Comparison of ENCODE assay signal across 8 cellular contexts in the genomic region with DNA sequence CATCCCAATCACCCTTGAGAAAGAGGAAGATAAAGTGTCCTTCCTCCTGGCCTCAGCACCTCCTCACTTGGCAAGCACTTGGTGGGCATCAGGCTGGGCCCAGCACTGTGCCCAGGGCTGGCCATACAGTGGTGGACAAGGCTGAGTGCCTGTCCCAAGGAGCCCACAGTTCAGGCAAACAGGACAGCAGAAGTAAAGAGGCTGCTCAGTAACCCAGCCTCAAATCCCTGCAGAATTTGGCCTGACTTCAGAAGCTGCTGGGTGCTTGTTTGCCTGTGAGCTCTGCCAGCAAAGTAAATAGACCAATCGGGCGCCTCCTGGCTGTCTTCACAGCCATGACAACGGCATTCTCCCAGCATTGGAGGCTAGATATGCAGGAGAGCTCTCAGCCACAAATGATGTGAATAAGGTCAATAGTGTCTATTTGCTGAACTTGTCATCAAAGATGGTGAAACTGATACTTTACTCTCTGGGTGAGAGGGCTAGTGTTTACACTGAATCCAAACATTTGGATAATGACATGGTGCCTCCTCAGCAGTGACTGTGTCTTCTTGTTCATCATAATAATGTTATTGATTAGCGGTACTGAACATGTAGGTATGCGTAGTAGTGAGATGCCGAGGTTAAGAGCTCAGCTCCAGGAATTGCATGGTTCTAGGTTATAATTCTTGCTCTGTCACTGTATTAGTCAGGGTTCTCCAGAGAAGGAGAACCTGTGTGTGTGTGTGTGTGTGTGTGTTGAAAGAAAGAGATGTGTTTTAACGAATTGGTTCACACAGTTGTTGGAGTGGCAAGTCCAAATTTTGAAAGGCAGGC. TPM values are rescaled to one million over a fixed set of nuclear protein-coding genes. Genes with fewer than 3 reads are reported as not detected.
DNase-seq lines count a peak whose midpoint lies in the region; ATAC-seq and TF ChIP-seq lines count a peak whose summit lies in the region.

No MANE protein-coding gene starts in this region.

- POLR2A ChIA-PET in naive thymus-derived CD4-positive, alpha-beta T cell (lab: Charles Lee), result no interaction called here

- H3K4me1 ChIP-seq in naive thymus-derived CD4-positive, alpha-beta T cell (ENCODE audit: control insufficient read depth in 2 of 2, insufficient read depth in 2 of 2, low read length in 2 of 2), result peaks cover 0 to 44% of the 10 kb centered on the region in 2 donors

- H3K27me3 Mint-ChIP-seq in activated naive CD8-positive, alpha-beta T cell, result no peaks in the 10 kb centered on the region
- no peaks in the 10 kb centered on the region for H3K27me3 Mint-ChIP-seq in activated naive CD8-positive, alpha-beta T cell treated with anti-CD3 and anti-CD28 coated beads for 36 hours
- H3K27me3 Mint-ChIP-seq in naive thymus-derived CD4-positive, alpha-beta T cell, result no peaks in the 10 kb centered on the region

- DNase-seq in activated naive CD8-positive, alpha-beta T cell treated with anti-CD3 and anti-CD28 coated beads for 36 hours, result no peak
- DNase-seq in NCI-H2029 treated with DMSO at 0.1 percent for 48 hours (lab: John Stamatoyannopoulos, UW) (peak; percentile 96), WERI-Rb-1 (peak; percentile 77)
- peak in 3 of 9 donors; percentile 23 to 26 (median 25) for DNase-seq in naive thymus-derived CD4-positive, alpha-beta T cell

- peaks cover 24% of the 10 kb centered on the region for H3K36me3 ChIP-seq in WERI-Rb-1
- peaks cover 0 to 63% (median 7%) of the 10 kb centered on the region in 3 experiments for H3K36me3 ChIP-seq in naive thymus-derived CD4-positive, alpha-beta T cell (ENCODE audit: control insufficient read depth in 2 of 3, insufficient read depth in 3 of 3, low read length in 3 of 3)

- CTCF ChIA-PET in naive thymus-derived CD4-positive, alpha-beta T cell (lab: Charles Lee), result interaction anchor here (0.5 to 1.3 kb wide), 4 partner anchors 36 to 424 kb away, joined by 3 to 4 read pairs (median 3); a partner anchor contains a TSS

- TF ChIP-seq CTCF in WERI-Rb-1 (IDR thresholded peaks at IDR 0.05; ENCODE audit: low read depth, low read length), result peak; percentile 74

- no peak overlapping the region for H3K4me3 ChIP-seq in WERI-Rb-1 (ENCODE audit: low read depth, low read length)
- H3K4me3 ChIP-seq in naive thymus-derived CD4-positive, alpha-beta T cell (ENCODE audit: low read length), result no peak overlapping the region

- H3K4me3 Mint-ChIP-seq in activated naive CD8-positive, alpha-beta T cell, result no peak overlapping the region
- no peak overlapping the region for H3K4me3 Mint-ChIP-seq in activated naive CD8-positive, alpha-beta T cell treated with anti-CD3 and anti-CD28 coated beads for 36 hours
- peak overlapping the region in 2 of 10 donors; percentile 37 to 40 for H3K4me3 Mint-ChIP-seq in naive thymus-derived CD4-positive, alpha-beta T cell

- no peaks in the 10 kb centered on the region for H3K9me3 Mint-ChIP-seq in activated naive CD8-positive, alpha-beta T cell (ENCODE audit: low read depth)
- no peaks in the 10 kb centered on the region for H3K9me3 Mint-ChIP-seq in activated naive CD8-positive, alpha-beta T cell treated with anti-CD3 and anti-CD28 coated beads for 36 hours
- no peaks in the 10 kb centered on the region for H3K9me3 Mint-ChIP-seq in naive thymus-derived CD4-positive, alpha-beta T cell

- no peaks in the 10 kb centered on the region for H3K9me3 ChIP-seq in WERI-Rb-1 (ENCODE audit: severe bottlenecking)
- no peaks in the 10 kb centered on the region for H3K9me3 ChIP-seq in naive thymus-derived CD4-positive, alpha-beta T cell (ENCODE audit: control insufficient read depth in 2 of 3, low read length in 3 of 3)

- peaks cover 48% of the 10 kb centered on the region for H3K4me1 Mint-ChIP-seq in activated naive CD8-positive, alpha-beta T cell (ENCODE audit: low read depth)
- peaks cover 39% of the 10 kb centered on the region for H3K4me1 Mint-ChIP-seq in activated naive CD8-positive, alpha-beta T cell treated with anti-CD3 and anti-CD28 coated beads for 36 hours
- H3K4me1 Mint-ChIP-seq in naive thymus-derived CD4-positive, alpha-beta T cell, result peaks cover 33 to 74% (median 67%) of the 10 kb centered on the region in 7 donors

- no peaks in the 10 kb centered on the region for H3K27me3 ChIP-seq in WERI-Rb-1 (ENCODE audit: insufficient read depth, low read depth, severe bottlenecking)
- no peaks in the 10 kb centered on the region for H3K27me3 ChIP-seq in naive thymus-derived CD4-positive, alpha-beta T cell (ENCODE audit: control insufficient read depth in 2 of 2, insufficient read depth in 2 of 2, low read length in 2 of 2)

- peak overlapping the region; percentile 66 for H3K27ac Mint-ChIP-seq in activated naive CD8-positive, alpha-beta T cell
- no peak overlapping the region for H3K27ac Mint-ChIP-seq in activated naive CD8-positive, alpha-beta T cell treated with anti-CD3 and anti-CD28 coated beads for 36 hours
- peak overlapping the region; percentile 5 to 84 (median 71) for H3K27ac Mint-ChIP-seq in naive thymus-derived CD4-positive, alpha-beta T cell

- intact Hi-C loops in naive thymus-derived CD4-positive, alpha-beta T cell (cut with micrococcal nuclease), result loop anchor here (1.0 to 5.0 kb wide), 5 partner anchors 43 to 118 kb away; a partner anchor contains a TSS

- peak; percentile 64 for ATAC-seq in esophagus mucosa
- peak; percentile 53 for ATAC-seq in naive thymus-derived CD4-positive, alpha-beta T cell
- ATAC-seq in GM18858 (IDR thresholded peaks at IDR 0.05; ENCODE audit: unreplicated experiment), result no peak
- no peak for ATAC-seq in GM21390 (IDR thresholded peaks at IDR 0.05; ENCODE audit: unreplicated experiment)

- H3K36me3 Mint-ChIP-seq in activated naive CD8-positive, alpha-beta T cell, result peaks cover 13% of the 10 kb centered on the region
- H3K36me3 Mint-ChIP-seq in activated naive CD8-positive, alpha-beta T cell treated with anti-CD3 and anti-CD28 coated beads for 36 hours, result peaks cover 41% of the 10 kb centered on the region
- H3K36me3 Mint-ChIP-seq in naive thymus-derived CD4-positive, alpha-beta T cell, result peaks cover 22 to 47% (median 27%) of the 10 kb centered on the region in 5 donors

- no peak overlapping the region for H3K27ac ChIP-seq in WERI-Rb-1
- no peak overlapping the region for H3K27ac ChIP-seq in naive thymus-derived CD4-positive, alpha-beta T cell (ENCODE audit: low read depth, low read length)

RNA-seq across cellular contexts. Expression of a gene that starts 36.9 kb away (rescaled TPM):
- 10 to 100 TPM; 18.6 to 19.1 TPM for total RNA-seq in activated naive CD8-positive, alpha-beta T cell treated with anti-CD3 and anti-CD28 coated beads for 36 hours
- total RNA-seq in esophagus mucosa, result 10.4 TPM
- 10 to 100 TPM in 1 of 5 experiments, 1 to 10 TPM in 4; 3.1 to 12.0 (median 6.4) TPM for total RNA-seq in naive thymus-derived CD4-positive, alpha-beta T cell
- 1 to 10 TPM; 3.4 to 7.5 TPM for polyA plus RNA-seq in naive thymus-derived CD4-positive, alpha-beta T cell

RNA-seq across cellular contexts. Expression of a gene that starts 52.9 kb away (rescaled TPM):
- total RNA-seq in activated naive CD8-positive, alpha-beta T cell treated with anti-CD3 and anti-CD28 coated beads for 36 hours, result 1,000 to 10,000 TPM; 2,227 to 2,291 TPM
- total RNA-seq in esophagus mucosa, result 1,723 TPM
- total RNA-seq in naive thymus-derived CD4-positive, alpha-beta T cell, result 1,000 to 10,000 TPM; 1,380 to 2,381 (median 2,302) TPM
- polyA plus RNA-seq in naive thymus-derived CD4-positive, alpha-beta T cell, result 1,000 to 10,000 TPM; 1,203 to 1,279 TPM

Comparison
In these comparisons a context has a peak if more than half of its experiments do, and no peak if none do; other contexts are left out.
1. ATAC-seq: peak in esophagus mucosa (single experiment) and naive thymus-derived CD4-positive, alpha-beta T cell (single experiment); none in GM18858 (single experiment) and GM21390 (single experiment).